Comparison of ENCODE assay signal across 11 cellular contexts in genomic region chr18:62287753-62288668, GRCh38. TPM values are rescaled to one million over a fixed set of nuclear protein-coding genes. Genes with fewer than 3 reads are reported as not detected.
A peak's percentile ranks its signal among the peaks of the same experiment; 100 is the strongest.
DNase-seq lines count a peak whose midpoint lies in the region; ATAC-seq and TF ChIP-seq lines count a peak whose summit lies in the region.
"Had no signal": no experiment of that assay in that cellular context is flagged by ENCODE, and none has a peak within 500 bp of the region (broad histone marks: within the 10 kb centered on the region; RNA-seq: fewer than 3 reads in every experiment).

No MANE protein-coding gene starts in this region.

- no peaks in the 10 kb centered on the region for H3F3A ChIP-seq in DOHH2 (ENCODE audit: control insufficient read depth, insufficient read depth)

- peak overlapping the region; percentile 22 for H3K4me2 ChIP-seq in DOHH2 (ENCODE audit: low read length)

- H3K36me3 ChIP-seq in DOHH2 (ENCODE audit: control insufficient read depth, low read length) (peaks cover 51% of the 10 kb centered on the region), colonic mucosa (no peaks in the 10 kb centered on the region), prostate gland (no peaks in the 10 kb centered on the region)

- ATAC-seq in GM21447 (IDR thresholded peaks at IDR 0.05; ENCODE audit: unreplicated experiment) (peak; percentile 35), HG03354 (IDR thresholded peaks at IDR 0.05; ENCODE audit: poor library complexity, severe bottlenecking, unreplicated experiment) (peak; percentile 65)
- ATAC-seq in activated CD4-positive, CD25-positive, alpha-beta regulatory T cell treated with anti-CD3 and anti-CD28 coated beads, Interleukin-2, amount 50 U/mL, for 24 hours = no peak

- H3K9ac ChIP-seq in colonic mucosa (ENCODE audit: low read depth in 2 of 2, low read length in 2 of 2) = no peak overlapping the region

- H3K4me3 ChIP-seq in DOHH2 (ENCODE audit: low read length) (no peak overlapping the region), colonic mucosa (no peak overlapping the region), prostate gland (no peak overlapping the region)

- no peaks in the 10 kb centered on the region for H3K79me2 ChIP-seq in DOHH2 (ENCODE audit: control insufficient read depth, low read length)

- no peaks in the 10 kb centered on the region for H3K27me3 Mint-ChIP-seq in activated T-helper 1 cell treated with anti-CD3 and anti-CD28 coated beads, Interleukin-12 subunit alpha, Interleukin-12 subunit beta, Interleukin-2, Interleukin-4 antibody, amounts not matched to agents 30 ng/mL and 10 ng/mL and 1 ng/mL, durations not matched to agents 14 hours and 24 hours and 36 hours (ENCODE audit: insufficient read depth)
- H3K27me3 Mint-ChIP-seq: CD4-positive, CD25-positive, alpha-beta regulatory T cell had no signal

- intact Hi-C loops in colonic mucosa (cut with DNase I) = no loop called here
- intact Hi-C loops in activated T-helper 1 cell treated with anti-CD3 and anti-CD28 coated beads, Interleukin-12 subunit alpha, Interleukin-12 subunit beta, Interleukin-2, Interleukin-4 antibody, amounts not matched to agents 30 ng/mL and 10 ng/mL and 1 ng/mL, durations not matched to agents 14 hours and 24 hours and 36 hours (cut with micrococcal nuclease) = no loop called here
- intact Hi-C loops in prostate gland (cut with DNase I) = no loop called here

- DNase-seq in colonic mucosa = no peak
- no peak for DNase-seq in T-helper 2 cell
- DNase-seq in activated T-helper 1 cell treated with anti-CD3 and anti-CD28 coated beads, Interleukin-12 subunit alpha, Interleukin-12 subunit beta, Interleukin-2, Interleukin-4 antibody, amounts not matched to agents 30 ng/mL and 10 ng/mL and 1 ng/mL, durations not matched to agents 14 hours and 24 hours and 36 hours (ENCODE audit: low spot score) = no peak
- DNase-seq in prostate gland (ENCODE audit: low spot score) = no peak
- DNase-seq: activated T-cell treated with anti-CD3 and anti-CD28 coated beads, Interleukin-2, amount 50 U/mL, for 48 hours; CD4-positive, CD25-positive, alpha-beta regulatory T cell; NCI-H2171 had no signal

- H3K4me1 ChIP-seq in DOHH2 (ENCODE audit: control insufficient read depth, low read length) = peaks cover 17% of the 10 kb centered on the region
- peaks cover 8% of the 10 kb centered on the region for H3K4me1 ChIP-seq in colonic mucosa
- no peaks in the 10 kb centered on the region for H3K4me1 ChIP-seq in prostate gland (replicated peaks)

- no peaks in the 10 kb centered on the region for H3K9me2 ChIP-seq in DOHH2 (replicated peaks; ENCODE audit: control insufficient read depth, low read length)

- H3K27ac Mint-ChIP-seq in activated T-helper 1 cell treated with anti-CD3 and anti-CD28 coated beads, Interleukin-12 subunit alpha, Interleukin-12 subunit beta, Interleukin-2, Interleukin-4 antibody, amounts not matched to agents 30 ng/mL and 10 ng/mL and 1 ng/mL, durations not matched to agents 14 hours and 24 hours and 36 hours = no peak overlapping the region
- H3K27ac Mint-ChIP-seq: CD4-positive, CD25-positive, alpha-beta regulatory T cell had no signal

- H3K9me3 ChIP-seq in DOHH2 (ENCODE audit: control insufficient read depth, insufficient read depth, low read length) (no peaks in the 10 kb centered on the region), colonic mucosa (no peaks in the 10 kb centered on the region), prostate gland (no peaks in the 10 kb centered on the region)

- H4K20me1 ChIP-seq in DOHH2 (ENCODE audit: control insufficient read depth, insufficient read depth, low read depth, low read length) = no peaks in the 10 kb centered on the region

- 39% methylated on average over 2 of the region's 2 CpGs for WGBS in prostate gland

- no peaks in the 10 kb centered on the region for H3K9me3 Mint-ChIP-seq in activated T-helper 1 cell treated with anti-CD3 and anti-CD28 coated beads, Interleukin-12 subunit alpha, Interleukin-12 subunit beta, Interleukin-2, Interleukin-4 antibody, amounts not matched to agents 30 ng/mL and 10 ng/mL and 1 ng/mL, durations not matched to agents 14 hours and 24 hours and 36 hours
- H3K9me3 Mint-ChIP-seq: CD4-positive, CD25-positive, alpha-beta regulatory T cell had no signal

- peaks cover 43% of the 10 kb centered on the region for H3K36me3 Mint-ChIP-seq in activated T-helper 1 cell treated with anti-CD3 and anti-CD28 coated beads, Interleukin-12 subunit alpha, Interleukin-12 subunit beta, Interleukin-2, Interleukin-4 antibody, amounts not matched to agents 30 ng/mL and 10 ng/mL and 1 ng/mL, durations not matched to agents 14 hours and 24 hours and 36 hours (ENCODE audit: low read depth)

- TF ChIP-seq POLR2A in prostate gland (IDR thresholded peaks at IDR 0.05) = no peak

- H3K27me3 ChIP-seq in DOHH2 (ENCODE audit: control insufficient read depth, low read length) = no peaks in the 10 kb centered on the region
- H3K27me3 ChIP-seq in colonic mucosa = no peaks in the 10 kb centered on the region
- H3K27me3 ChIP-seq in prostate gland (replicated peaks; ENCODE audit: insufficient read depth) = no peaks in the 10 kb centered on the region

- H3K27ac ChIP-seq in DOHH2 (ENCODE audit: low read depth, low read length) (no peak overlapping the region), colonic mucosa (peak overlapping the region; percentile 39), prostate gland (no peak overlapping the region)

- H3K4me1 Mint-ChIP-seq in activated T-helper 1 cell treated with anti-CD3 and anti-CD28 coated beads, Interleukin-12 subunit alpha, Interleukin-12 subunit beta, Interleukin-2, Interleukin-4 antibody, amounts not matched to agents 30 ng/mL and 10 ng/mL and 1 ng/mL, durations not matched to agents 14 hours and 24 hours and 36 hours (ENCODE audit: low read depth) = peaks cover 23% of the 10 kb centered on the region

- TF ChIP-seq CTCF in DOHH2 (IDR thresholded peaks at IDR 0.05; ENCODE audit: low read depth, low read length, poor library complexity, severe bottlenecking) = no peak
- TF ChIP-seq CTCF in colonic mucosa (IDR thresholded peaks at IDR 0.05) = no peak
- TF ChIP-seq CTCF in prostate gland (IDR thresholded peaks at IDR 0.05) = no peak

- no peak overlapping the region for H3K4me3 Mint-ChIP-seq in activated T-helper 1 cell treated with anti-CD3 and anti-CD28 coated beads, Interleukin-12 subunit alpha, Interleukin-12 subunit beta, Interleukin-2, Interleukin-4 antibody, amounts not matched to agents 30 ng/mL and 10 ng/mL and 1 ng/mL, durations not matched to agents 14 hours and 24 hours and 36 hours
- H3K4me3 Mint-ChIP-seq: CD4-positive, CD25-positive, alpha-beta regulatory T cell had no signal

RNA-seq across cellular contexts. Expression of gene TNFRSF11A, which starts 37.1 kb away (rescaled TPM):
- total RNA-seq in colonic mucosa (10 to 100 TPM; 80.6 to 86.6 TPM), prostate gland (10 to 100 TPM in 1 of 2 donors, 1 to 10 TPM in 1; 6.1 to 10.2 TPM)
- 22.9 and 27.1 TPM in 2 replicates for total RNA-seq in activated T-helper 1 cell treated with anti-CD3 and anti-CD28 coated beads, Interleukin-12 subunit alpha, Interleukin-12 subunit beta, Interleukin-2, Interleukin-4 antibody, amounts not matched to agents 30 ng/mL and 10 ng/mL and 1 ng/mL, durations not matched to agents 14 hours and 24 hours and 36 hours

Comparison
In these comparisons a context has a peak if more than half of its experiments do, and no peak if none do; other contexts are left out.
1. ATAC-seq: peak in GM21447 (single experiment) and HG03354 (single experiment); none in activated CD4-positive, CD25-positive, alpha-beta regulatory T cell treated with anti-CD3 and anti-CD28 coated beads, Interleukin-2, amount 50 U/mL, for 24 hours (0 of 2).